ENCODE assay signal across 11 cellular contexts in genomic region chr10:97292862-97293198, GRCh38. TPM values are rescaled to one million over a fixed set of nuclear protein-coding genes. Genes with fewer than 3 reads are reported as not detected.
DNase-seq lines count a peak whose midpoint lies in the region; ATAC-seq, FAIRE-seq and TF ChIP-seq lines count a peak whose summit lies in the region.
"Had no signal": no experiment of that assay in that cellular context is flagged by ENCODE, and none has a peak within 500 bp of the region (broad histone marks: within the 10 kb centered on the region; RNA-seq: fewer than 3 reads in every experiment).

No MANE protein-coding gene starts in this region.

- DNase-seq in activated naive CD4-positive, alpha-beta T cell treated with anti-CD3 and anti-CD28 coated beads, Interleukin-2, amount 10 ng/mL, durations not matched to agents 7 days and 5 days, result no peak
- DNase-seq in activated naive CD4-positive, alpha-beta T cell treated with Interleukin-2 at 50 U/mL for 16 hours, result no peak
- DNase-seq in T-helper 17 cell (no peak), keratinocyte (ENCODE audit: low read depth, low spot score) (no peak), suprapubic skin (ENCODE audit: low spot score in 2 of 2) (no peak), NCI-H226 (no peak), GM20000 (ENCODE audit: low spot score) (no peak)

- H2AFZ ChIP-seq in keratinocyte (ENCODE audit: control insufficient read depth, low read length), result no peak overlapping the region

- no peak overlapping the region for H3K9ac ChIP-seq in keratinocyte (ENCODE audit: control insufficient read depth, extremely low read depth, insufficient read depth, low read length)

- 55% methylated on average over 3 of the region's 3 CpGs for WGBS in suprapubic skin

- H3K79me2 ChIP-seq in keratinocyte (ENCODE audit: control insufficient read depth, insufficient read depth, low read length), result peaks cover 12% of the 10 kb centered on the region

- H3K27ac ChIP-seq in keratinocyte (ENCODE audit: control insufficient read depth, insufficient read depth, low read length) (no peak overlapping the region), suprapubic skin (no peak overlapping the region)

- ATAC-seq in T-helper 17 cell (no peak), HG03520 (IDR thresholded peaks at IDR 0.05; ENCODE audit: unreplicated experiment) (no peak)

- peak overlapping the region; percentile 85 for H3K4me3 Mint-ChIP-seq in activated naive CD4-positive, alpha-beta T cell treated with anti-CD3 and anti-CD28 coated beads, Interleukin-2, amount 10 ng/mL, durations not matched to agents 7 days and 5 days
- H3K4me3 Mint-ChIP-seq in T-helper 17 cell, result peak overlapping the region; percentile 97

- CTCF ChIA-PET in activated naive CD4-positive, alpha-beta T cell treated with anti-CD3 and anti-CD28 coated beads, Interleukin-2, amount 10 ng/mL, durations not matched to agents 7 days and 5 days (lab: Charles Lee), result no interaction called here

- no peak for TF ChIP-seq EP300 in suprapubic skin (IDR thresholded peaks at IDR 0.05)

- H3K27me3 ChIP-seq in keratinocyte (ENCODE audit: control insufficient read depth, extremely low read depth, insufficient read depth, low read length) (no peaks in the 10 kb centered on the region), suprapubic skin (no peaks in the 10 kb centered on the region)
- H3K27me3 ChIP-seq: spleen had no signal

- H3K9me1 ChIP-seq in keratinocyte (ENCODE audit: control insufficient read depth, extremely low read depth, insufficient read depth, low read length), result no peaks in the 10 kb centered on the region

- H4K20me1 ChIP-seq in keratinocyte (ENCODE audit: control insufficient read depth, extremely low read depth, insufficient read depth, low read length), result no peaks in the 10 kb centered on the region

- H3K9me3 Mint-ChIP-seq in activated naive CD4-positive, alpha-beta T cell treated with anti-CD3 and anti-CD28 coated beads, Interleukin-2, amount 10 ng/mL, durations not matched to agents 7 days and 5 days, result no peaks in the 10 kb centered on the region

- peak overlapping the region; percentile 89 for H3K27ac Mint-ChIP-seq in activated naive CD4-positive, alpha-beta T cell treated with anti-CD3 and anti-CD28 coated beads, Interleukin-2, amount 10 ng/mL, durations not matched to agents 7 days and 5 days
- peak overlapping the region; percentile 81 for H3K27ac Mint-ChIP-seq in T-helper 17 cell

- FAIRE-seq in keratinocyte (lab: Jason Lieb, UNC), result no peak
- FAIRE-seq: bronchial epithelial cell had no signal

- H3K4me1 Mint-ChIP-seq in activated naive CD4-positive, alpha-beta T cell treated with anti-CD3 and anti-CD28 coated beads, Interleukin-2, amount 10 ng/mL, durations not matched to agents 7 days and 5 days, result peaks cover 32% of the 10 kb centered on the region
- H3K4me1 Mint-ChIP-seq in T-helper 17 cell, result peaks cover 15% of the 10 kb centered on the region

- H3K4me2 ChIP-seq in keratinocyte (ENCODE audit: control insufficient read depth, extremely low read depth, insufficient read depth, low read depth, low read length), result peak overlapping the region; percentile 74

- H3K4me1 ChIP-seq in keratinocyte (ENCODE audit: control insufficient read depth, extremely low read depth, insufficient read depth, low read length), result peaks cover 3% of the 10 kb centered on the region
- H3K4me1 ChIP-seq in suprapubic skin, result peaks cover 7% of the 10 kb centered on the region

- H3K27me3 Mint-ChIP-seq in activated naive CD4-positive, alpha-beta T cell treated with anti-CD3 and anti-CD28 coated beads, Interleukin-2, amount 10 ng/mL, durations not matched to agents 7 days and 5 days, result no peaks in the 10 kb centered on the region
- H3K27me3 Mint-ChIP-seq in T-helper 17 cell, result no peaks in the 10 kb centered on the region

- H3K9me3 ChIP-seq in T-helper 17 cell (ENCODE audit: control insufficient read depth, low read length, poor library complexity, severe bottlenecking), result no peaks in the 10 kb centered on the region
- no peaks in the 10 kb centered on the region for H3K9me3 ChIP-seq in keratinocyte (ENCODE audit: control insufficient read depth, low read depth, low read length)
- no peaks in the 10 kb centered on the region for H3K9me3 ChIP-seq in suprapubic skin
- H3K9me3 ChIP-seq: lower lobe of right lung, spleen had no signal

- dilution Hi-C loops in keratinocyte (cut with MboI; ENCODE audit: extremely low pct_ligation_motif_present, low sequenced_read_pairs), result no loop called here

- peaks cover 3% of the 10 kb centered on the region for H3K36me3 Mint-ChIP-seq in activated naive CD4-positive, alpha-beta T cell treated with anti-CD3 and anti-CD28 coated beads, Interleukin-2, amount 10 ng/mL, durations not matched to agents 7 days and 5 days
- no peaks in the 10 kb centered on the region for H3K36me3 Mint-ChIP-seq in T-helper 17 cell (ENCODE audit: low read depth)

- H3K4me3 ChIP-seq in keratinocyte (ENCODE audit: control insufficient read depth in 2 of 3, extremely low read depth in 1 of 3, insufficient read depth in 2 of 3, low read depth in 1 of 3, low read length in 3 of 3), result no peak overlapping the region
- H3K4me3 ChIP-seq in suprapubic skin, result peak overlapping the region; percentile 97

- no peak for TF ChIP-seq CTCF in keratinocyte (optimal IDR thresholded peaks at IDR 0.05 in 1 of 3, IDR thresholded peaks at IDR 0.05 in 1 of 3, conservative IDR thresholded peaks at IDR 0.05 in 1 of 3; ENCODE audit: extremely low read depth in 1 of 3, insufficient read depth in 2 of 3, low read length in 3 of 3)
- no peak for TF ChIP-seq CTCF in suprapubic skin (IDR thresholded peaks at IDR 0.05)
- no peak for TF ChIP-seq CTCF in GM20000 (IDR thresholded peaks at IDR 0.05; ENCODE audit: extremely low read depth, missing control alignments)

- H3K36me3 ChIP-seq in keratinocyte (ENCODE audit: control insufficient read depth in 2 of 2, extremely low read depth in 1 of 2, insufficient read depth in 2 of 2, low read length in 2 of 2) (no peaks in the 10 kb centered on the region), suprapubic skin (no peaks in the 10 kb centered on the region)

- TF ChIP-seq POLR2A in suprapubic skin (IDR thresholded peaks at IDR 0.05), result no peak

RNA-seq across cellular contexts. Expression of gene ARHGAP19, which starts 0.4 kb away (rescaled TPM):
- 10 to 100 TPM in 1 of 2 donors, 1 to 10 TPM in 1; 9.3 to 15.7 TPM for total RNA-seq in T-helper 17 cell
- 2.9 to 7.5 TPM (median 5.0 TPM) in 3 replicates for polyA plus RNA-seq in keratinocyte
- polyA plus RNA-seq in keratinocyte (2011; ENCODE audit: low read depth), result 0.75 TPM
- polyA plus RNA-seq in keratinocyte (2011; cell fraction: cytosol; rRNA removed), result 1.8 and 3.3 TPM in 2 replicates
- 3.9 and 4.6 TPM in 2 replicates for polyA plus RNA-seq in keratinocyte (2011; cell fraction: nucleus; rRNA removed)
- polyA plus RNA-seq in keratinocyte (2012; ENCODE audit: low replicate concordance), result 1.7 and 4.2 TPM in 2 replicates
- polyA minus RNA-seq in keratinocyte, result 0.98 to 7.6 TPM (median 5.3 TPM) in 3 replicates
- 1.5 TPM for polyA minus RNA-seq in keratinocyte (2011; cell fraction: cytosol; rRNA and poly(A)+ RNA removed)
- polyA minus RNA-seq in keratinocyte (2011; cell fraction: nucleus; rRNA and poly(A)+ RNA removed), result 1.7 and 3.5 TPM in 2 replicates
- total RNA-seq in suprapubic skin, result 10 to 100 TPM in 3 of 4 donors, 1 to 10 TPM in 1; 8.0 to 12.8 (median 11.2) TPM

RNA-seq across cellular contexts. Expression of gene FRAT1, which starts 26.2 kb away (rescaled TPM):
- total RNA-seq in T-helper 17 cell, result 10 to 100 TPM; 24.4 to 26.5 TPM
- 0.34 to 0.79 TPM (median 0.50 TPM) in 3 replicates for polyA plus RNA-seq in keratinocyte
- polyA plus RNA-seq in keratinocyte (2011; ENCODE audit: low read depth), result 0.36 TPM
- 0.24 and 0.39 TPM in 2 replicates for polyA plus RNA-seq in keratinocyte (2011; cell fraction: cytosol; rRNA removed)
- 0.45 and 0.60 TPM in 2 replicates for polyA plus RNA-seq in keratinocyte (2011; cell fraction: nucleus; rRNA removed)
- polyA plus RNA-seq in keratinocyte (2012; ENCODE audit: low replicate concordance), result 0.69 and 1.0 TPM in 2 replicates
- polyA minus RNA-seq in keratinocyte, result 0.13 to 0.40 TPM (median 0.22 TPM) in 3 replicates
- not detected for polyA minus RNA-seq in keratinocyte (2011; cell fraction: cytosol; rRNA and poly(A)+ RNA removed)
- 0.39 and 0.95 TPM in 2 replicates for polyA minus RNA-seq in keratinocyte (2011; cell fraction: nucleus; rRNA and poly(A)+ RNA removed)
- total RNA-seq in suprapubic skin, result 1 to 10 TPM; 5.2 to 8.4 (median 7.2) TPM

RNA-seq across cellular contexts. Expression of gene FRAT2, which starts 41.7 kb away (rescaled TPM):
- total RNA-seq in T-helper 17 cell, result 10 to 100 TPM; 16.8 to 21.7 TPM
- polyA plus RNA-seq in keratinocyte, result 3.8 to 5.5 TPM (median 5.0 TPM) in 3 replicates
- 6.1 TPM for polyA plus RNA-seq in keratinocyte (2011; ENCODE audit: low read depth)
- 3.2 and 3.8 TPM in 2 replicates for polyA plus RNA-seq in keratinocyte (2011; cell fraction: cytosol; rRNA removed)
- polyA plus RNA-seq in keratinocyte (2011; cell fraction: nucleus; rRNA removed), result 4.3 and 4.9 TPM in 2 replicates
- 4.0 and 7.8 TPM in 2 replicates for polyA plus RNA-seq in keratinocyte (2012; ENCODE audit: low replicate concordance)
- 1.0 to 2.6 TPM (median 2.3 TPM) in 3 replicates for polyA minus RNA-seq in keratinocyte
- 4.0 TPM for polyA minus RNA-seq in keratinocyte (2011; cell fraction: cytosol; rRNA and poly(A)+ RNA removed)
- 1.7 and 2.5 TPM in 2 replicates for polyA minus RNA-seq in keratinocyte (2011; cell fraction: nucleus; rRNA and poly(A)+ RNA removed)
- total RNA-seq in suprapubic skin, result 10 to 100 TPM; 30.9 to 58.0 (median 38.4) TPM
